26 cellular contexts compared by ENCODE assay signal in genomic region chr9:27532046-27532445, GRCh38. TPM values are rescaled to one million over a fixed set of nuclear protein-coding genes. Genes with fewer than 3 reads are reported as not detected.
"Had no signal": no experiment of that assay in that cellular context is flagged by ENCODE, and none has a peak within 500 bp of the region (broad histone marks: within the 10 kb centered on the region; RNA-seq: fewer than 3 reads in every experiment).

No MANE protein-coding gene starts in this region.

- H3K27ac Mint-ChIP-seq: mesothelial cell of epicardium; naive B cell; stimulated activated naive B cell treated with anti-CD40 and anti-IgM and Interleukin-4, amounts not matched to agents 10 μg/mL and 1 μg/mL and 100 μg/mL, for 72 hours; stimulated activated naive CD8-positive, alpha-beta T cell treated with anti-CD3 and anti-CD28 coated beads, Interleukin-15, Interleukin-2, amounts not matched to agents 100 ng/mL and 50 ng/mL, for 24 hours had no signal

- H3K9me3 ChIP-seq: gastroesophageal sphincter, heart left ventricle, mucosa of descending colon, psoas muscle, thoracic aorta, tibial nerve, upper lobe of left lung had no signal

- H3K4me3 ChIP-seq: coronary artery, gastroesophageal sphincter, heart left ventricle, lung, mucosa of descending colon, psoas muscle, skin epidermis, thoracic aorta, tibial nerve, upper lobe of left lung had no signal

- ATAC-seq: gastroesophageal sphincter; heart left ventricle; mucosa of descending colon; psoas muscle; right cardiac atrium; stimulated activated naive B cell treated with anti-CD40 and anti-IgM and Interleukin-4, amounts not matched to agents 10 μg/mL and 1 μg/mL and 100 μg/mL, for 72 hours had no signal

- H3K36me3 Mint-ChIP-seq: mesothelial cell of epicardium, naive B cell had no signal

- H3K4me3 Mint-ChIP-seq: mesothelial cell of epicardium; nephron; stimulated activated naive B cell treated with anti-CD40 and anti-IgM and Interleukin-4, amounts not matched to agents 10 μg/mL and 1 μg/mL and 100 μg/mL, for 72 hours; stimulated activated naive CD8-positive, alpha-beta T cell treated with anti-CD3 and anti-CD28 coated beads, Interleukin-15, Interleukin-2, amounts not matched to agents 100 ng/mL and 50 ng/mL, for 24 hours had no signal

- H3K27me3 ChIP-seq: gastroesophageal sphincter, heart left ventricle, tibial nerve, upper lobe of left lung had no signal

- H3K36me3 ChIP-seq: gastroesophageal sphincter, thoracic aorta, upper lobe of left lung had no signal

- H3K27me3 Mint-ChIP-seq: naive B cell; stimulated activated naive B cell treated with anti-CD40 and anti-IgM and Interleukin-4, amounts not matched to agents 10 μg/mL and 1 μg/mL and 100 μg/mL, for 72 hours had no signal

- H3K27ac ChIP-seq: coronary artery, gastroesophageal sphincter, heart left ventricle, psoas muscle, skin epidermis, thoracic aorta, upper lobe of left lung had no signal

- H3K9me3 Mint-ChIP-seq: mesothelial cell of epicardium; naive B cell; nephron; stimulated activated naive CD8-positive, alpha-beta T cell treated with anti-CD3 and anti-CD28 coated beads, Interleukin-15, Interleukin-2, amounts not matched to agents 100 ng/mL and 50 ng/mL, for 24 hours had no signal

- DNase-seq: effector CD4-positive, alpha-beta T cell; heart left ventricle; hippocampal formation; islet precursor cell; mesenchymal stem cell; mucosa of descending colon; naive B cell; nucleus accumbens; posterior cingulate gyrus; psoas muscle; right cardiac atrium; stimulated activated CD4-positive, alpha-beta T cell treated with anti-CD3 and anti-CD28 coated beads, Interleukin-15, amount 100 ng/mL, for 24 hours; stimulated activated CD4-positive, alpha-beta T cell treated with anti-CD3 and anti-CD28 coated beads, Interleukin-2, amount 100 ng/mL, for 48 hours; stimulated activated naive B cell treated with anti-CD40 and anti-IgM and Interleukin-4, amounts not matched to agents 10 μg/mL and 1 μg/mL and 100 μg/mL, for 72 hours; upper lobe of left lung had no signal

RNA-seq across cellular contexts. Expression of gene IFNK, which starts 8.0 kb away (rescaled TPM):
- polyA plus RNA-seq: esophagus, heart left ventricle, liver, lung, psoas muscle, right cardiac atrium had no signal
